In genomic region chr16:88716601-88717001, GRCh38 we compare ENCODE assay signal across 31 cellular contexts. TPM values are rescaled to one million over a fixed set of nuclear protein-coding genes. Genes with fewer than 3 reads are reported as not detected.
"Had no signal": no experiment of that assay in that cellular context is flagged by ENCODE, and none has a peak within 500 bp of the region (broad histone marks: within the 10 kb centered on the region; RNA-seq: fewer than 3 reads in every experiment).

No MANE protein-coding gene starts in this region.

- H3K4me3 ChIP-seq: adrenal gland, ascending aorta, breast epithelium, cardiac muscle cell, coronary artery, dorsolateral prefrontal cortex, heart left ventricle had no signal

- FAIRE-seq: frontal cortex had no signal

- DNase-seq: activated CD4-positive, alpha-beta memory T cell treated with anti-CD3 and anti-CD28 coated beads for 36 hours; activated CD4-positive, alpha-beta T cell treated with anti-CD3 and anti-CD28 coated beads for 36 hours; activated CD4-positive, alpha-beta T cell treated with anti-CD3 and anti-CD28 coated beads, Interleukin-2, amount 10 ng/mL, durations not matched to agents 24 days and 14 days; activated CD4-positive, CD25-positive, alpha-beta regulatory T cell; activated CD4-positive, CD25-positive, alpha-beta regulatory T cell treated with anti-CD3 and anti-CD28 coated beads, Interleukin-2, amount 50 U/mL, for 72 hours; activated CD8-positive, alpha-beta memory T cell treated with anti-CD3 and anti-CD28 coated beads, Interleukin-2, amount 10 ng/mL, durations not matched to agents 7 days and 5 days; activated CD8-positive, alpha-beta memory T cell treated with anti-CD3 and anti-CD28 coated beads, Interleukin-2, amount 50 U/mL, for 4 hours; activated CD8-positive, alpha-beta T cell treated with anti-CD3 and anti-CD28 coated beads, Interleukin-2, amount 10 ng/mL, durations not matched to agents 7 days and 5 days; activated effector memory CD4-positive, alpha-beta T cell treated with anti-CD3 and anti-CD28 coated beads, Interleukin-2, amount 50 U/mL, for 16 hours; activated naive CD4-positive, alpha-beta T cell treated with anti-CD3 and anti-CD28 coated beads for 36 hours; activated naive CD8-positive, alpha-beta T cell treated with anti-CD3 and anti-CD28 coated beads for 36 hours; activated naive CD8-positive, alpha-beta T cell treated with anti-CD3 and anti-CD28 coated beads, Interleukin-2, amount 50 U/mL, for 24 hours; activated T-cell treated with anti-CD3 and anti-CD28 coated beads, Interleukin-2, amount 50 U/mL, for 1 hour; activated T-cell treated with anti-CD3 and anti-CD28 coated beads, Interleukin-2, amount 50 U/mL, for 48 hours; adrenal gland; amygdala; central memory CD4-positive, alpha-beta T cell; dorsolateral prefrontal cortex; effector memory CD4-positive, alpha-beta T cell; endodermal cell; foreskin fibroblast; glutamatergic neuron; heart left ventricle; T-helper 2 cell had no signal

- ATAC-seq: activated CD4-positive, alpha-beta T cell treated with anti-CD3 and anti-CD28 coated beads for 36 hours; activated CD8-positive, alpha-beta memory T cell treated with anti-CD3 and anti-CD28 coated beads, Interleukin-2, amount 10 ng/mL, durations not matched to agents 7 days and 5 days; activated CD8-positive, alpha-beta T cell treated with anti-CD3 and anti-CD28 coated beads, Interleukin-2, amount 10 ng/mL, durations not matched to agents 7 days and 5 days; activated naive CD8-positive, alpha-beta T cell treated with anti-CD3 and anti-CD28 coated beads, Interleukin-2, amount 50 U/mL, for 24 hours; esophagus mucosa; heart left ventricle had no signal

- H3K27ac ChIP-seq: adrenal gland, ascending aorta, breast epithelium, cardiac muscle cell, coronary artery, dorsolateral prefrontal cortex, heart left ventricle had no signal

- H3K27me3 ChIP-seq: adrenal gland, ascending aorta, breast epithelium, cardiac muscle cell, dorsolateral prefrontal cortex, heart left ventricle had no signal

- H3K9me3 ChIP-seq: adrenal gland, ascending aorta, breast epithelium, heart left ventricle had no signal

- H3K4me1 ChIP-seq: adrenal gland, ascending aorta, breast epithelium, heart left ventricle had no signal

RNA-seq across cellular contexts. Expression of gene SNAI3, which starts 30.3 kb away (rescaled TPM):
- total RNA-seq: ascending aorta, cerebellum, frontal cortex had no signal
